Comparison of ENCODE assay signal across 9 cellular contexts in genomic region chr20:57680131-57680716, GRCh38. TPM values are rescaled to one million over a fixed set of nuclear protein-coding genes. Genes with fewer than 3 reads are reported as not detected.
DNase-seq lines count a peak whose midpoint lies in the region; ATAC-seq and TF ChIP-seq lines count a peak whose summit lies in the region.
"Had no signal": no experiment of that assay in that cellular context is flagged by ENCODE, and none has a peak within 500 bp of the region (broad histone marks: within the 10 kb centered on the region; RNA-seq: fewer than 3 reads in every experiment).

No MANE protein-coding gene starts in this region.

- peaks cover 38% of the 10 kb centered on the region for H3K4me1 ChIP-seq in OCI-LY1 (ENCODE audit: insufficient read depth, low read length, severe bottlenecking)
- H3K4me1 ChIP-seq in SK-N-SH (ENCODE audit: control insufficient read depth in 1 of 2, insufficient read depth in 2 of 2, low read depth in 1 of 2, low read length in 1 of 2) = peaks cover 7 to 98% of the 10 kb centered on the region in 2 experiments; a peak in 2 of 4 replicates

- H3K9ac ChIP-seq in OCI-LY1 (ENCODE audit: low read length) = no peak overlapping the region
- no peak overlapping the region for H3K9ac ChIP-seq in SK-N-SH

- peak; percentile 44 for ATAC-seq in HG02870 (IDR thresholded peaks at IDR 0.05; ENCODE audit: unreplicated experiment)
- ATAC-seq in stimulated activated naive B cell treated with anti-CD40 and anti-IgM and Interleukin-4, amounts not matched to agents 10 μg/mL and 1 μg/mL and 100 μg/mL, for 72 hours (replicated peaks) = peak; percentile 71 to 76

- no peaks in the 10 kb centered on the region for H3K79me2 ChIP-seq in OCI-LY1 (ENCODE audit: insufficient read depth, low read length)
- H3K79me2 ChIP-seq in SK-N-SH (ENCODE audit: insufficient read depth) = peaks cover 100% of the 10 kb centered on the region

- peaks cover 7% of the 10 kb centered on the region; the same call in 1 of the 2 replicates for H3K27me3 ChIP-seq in OCI-LY1 (ENCODE audit: insufficient read depth, low read length)
- no peaks in the 10 kb centered on the region for H3K27me3 ChIP-seq in SK-N-SH (ENCODE audit: insufficient read depth)

- H3K4me3 ChIP-seq in OCI-LY1 (ENCODE audit: low read depth, low read length, poor library complexity, severe bottlenecking) (no peak overlapping the region), SK-N-SH (ENCODE audit: low read depth in 2 of 2, low read length in 1 of 2) (no peak overlapping the region)

- H3K4me2 ChIP-seq in OCI-LY1 (ENCODE audit: low read length) (no peak overlapping the region), SK-N-SH (no peak overlapping the region)

- no peaks in the 10 kb centered on the region for H4K20me1 ChIP-seq in OCI-LY1 (ENCODE audit: insufficient read depth, low read length)
- peaks cover 99% of the 10 kb centered on the region for H4K20me1 ChIP-seq in SK-N-SH (ENCODE audit: insufficient read depth)

- no peak for TF ChIP-seq RAD21 in SK-N-SH (IDR thresholded peaks at IDR 0.05; ENCODE audit: low read length)

- H3K36me3 ChIP-seq in OCI-LY1 (ENCODE audit: insufficient read depth, low read length) (no peaks in the 10 kb centered on the region), SK-N-SH (replicated peaks in 1 of 2; ENCODE audit: control insufficient read depth in 1 of 2, insufficient read depth in 2 of 2, low read length in 1 of 2) (peaks cover 0 to 2% of the 10 kb centered on the region in 2 experiments)

- H3K27me3 Mint-ChIP-seq in stimulated activated naive B cell treated with anti-CD40 and anti-IgM and Interleukin-4, amounts not matched to agents 10 μg/mL and 1 μg/mL and 100 μg/mL, for 72 hours = no peaks in the 10 kb centered on the region

- H2AFZ ChIP-seq in OCI-LY1 (ENCODE audit: low read length) (no peak overlapping the region), SK-N-SH (ENCODE audit: low read depth) (no peak overlapping the region)

- POLR2A ChIA-PET in SK-N-SH (lab: Yijun Ruan, JAX) = no interaction called here

- no peaks in the 10 kb centered on the region for H3K9me3 ChIP-seq in OCI-LY1 (ENCODE audit: low read length)
- no peaks in the 10 kb centered on the region for H3K9me3 ChIP-seq in SK-N-SH

- H3K27ac ChIP-seq in OCI-LY1 (ENCODE audit: low read depth, low read length, poor library complexity, severe bottlenecking) (peak overlapping the region; percentile 69), SK-N-SH (ENCODE audit: low read depth in 2 of 2, low read length in 1 of 2) (peak overlapping the region in 1 of 2 experiments; percentile 94; a peak in 2 of 4 replicates)

- peak overlapping the region; percentile 79 to 84 for H3K4me3 Mint-ChIP-seq in stimulated activated naive B cell treated with anti-CD40 and anti-IgM and Interleukin-4, amounts not matched to agents 10 μg/mL and 1 μg/mL and 100 μg/mL, for 72 hours

- peaks cover 2 to 13% of the 10 kb centered on the region in 2 donors for H3K36me3 Mint-ChIP-seq in stimulated activated naive B cell treated with anti-CD40 and anti-IgM and Interleukin-4, amounts not matched to agents 10 μg/mL and 1 μg/mL and 100 μg/mL, for 72 hours

- peak overlapping the region; percentile 98 for H3K27ac Mint-ChIP-seq in stimulated activated naive B cell treated with anti-CD40 and anti-IgM and Interleukin-4, amounts not matched to agents 10 μg/mL and 1 μg/mL and 100 μg/mL, for 72 hours

- H3K4me1 Mint-ChIP-seq in stimulated activated naive B cell treated with anti-CD40 and anti-IgM and Interleukin-4, amounts not matched to agents 10 μg/mL and 1 μg/mL and 100 μg/mL, for 72 hours = peaks cover 88 to 100% of the 10 kb centered on the region in 2 donors

- TF ChIP-seq CTCF in OCI-LY1 (IDR thresholded peaks at IDR 0.05; ENCODE audit: low read length) = no peak
- TF ChIP-seq CTCF in SK-N-SH (IDR thresholded peaks at IDR 0.05) = no peak

- 83% methylated on average over 8 of the region's 12 CpGs for WGBS in SK-N-SH (ENCODE audit: low lambda C conversion rate)

- H3F3A ChIP-seq in OCI-LY1 (ENCODE audit: insufficient read depth, low read length) (no peaks in the 10 kb centered on the region), SK-N-SH (replicated peaks; ENCODE audit: insufficient read depth) (no peaks in the 10 kb centered on the region)

- DNase-seq in NCI-H2029 (lab: John Stamatoyannopoulos, UW) (peak; percentile 39), NCI-H2029 treated with DMSO at 0.1 percent for 48 hours (lab: John Stamatoyannopoulos, UW) (no peak), SK-N-SH (no peak), epidermal melanocyte (ENCODE audit: insufficient read length, low spot score) (no peak)
- peak; percentile 90 for DNase-seq in stimulated activated naive B cell treated with anti-CD40 and anti-IgM and Interleukin-4, amounts not matched to agents 10 μg/mL and 1 μg/mL and 100 μg/mL, for 72 hours
- DNase-seq in central memory CD4-positive, alpha-beta T cell = no peak
- DNase-seq: ACHN had no signal

- no peak for TF ChIP-seq EP300 in SK-N-SH (IDR thresholded peaks at IDR 0.05; ENCODE audit: borderline replicate concordance in 1 of 2, low read depth in 1 of 2, low read length in 1 of 2)

- H3K9me3 Mint-ChIP-seq in stimulated activated naive B cell treated with anti-CD40 and anti-IgM and Interleukin-4, amounts not matched to agents 10 μg/mL and 1 μg/mL and 100 μg/mL, for 72 hours = no peaks in the 10 kb centered on the region

- H3K9me2 ChIP-seq in OCI-LY1 (ENCODE audit: low read depth, low read length) (no peaks in the 10 kb centered on the region), SK-N-SH (no peaks in the 10 kb centered on the region)

- CTCF ChIA-PET in SK-N-SH (lab: Yijun Ruan, JAX) = interaction anchor here (0.8 to 1.9 kb wide), 5 partner anchors 26 to 500 kb away, joined by 3 to 5 read pairs (median 3); no protein-coding TSS in a partner anchor

TF ChIP-seq in SK-N-SH, 30 proteins besides CTCF, POLR2A, EP300 and RAD21:
- TF ChIP-seq NRF1 (IDR thresholded peaks at IDR 0.05; ENCODE audit: low read depth, low read length) (no peak), POLR2AphosphoS5 (IDR thresholded peaks at IDR 0.05; ENCODE audit: low read depth, low read length) (no peak), SIN3A (IDR thresholded peaks at IDR 0.05; ENCODE audit: borderline replicate concordance, low read depth, low read length) (no peak), RFX5 (IDR thresholded peaks at IDR 0.05; ENCODE audit: low read length) (no peak), IRF3 (IDR thresholded peaks at IDR 0.05; ENCODE audit: low read depth, low read length) (no peak), JUND (IDR thresholded peaks at IDR 0.05) (no peak), FOXJ3 (CRISPR knock-in tag; IDR thresholded peaks at IDR 0.05) (no peak), MAX (IDR thresholded peaks at IDR 0.05; ENCODE audit: low read depth) (no peak), PBX3 (IDR thresholded peaks at IDR 0.05) (no peak), TAF1 (IDR thresholded peaks at IDR 0.05; ENCODE audit: borderline replicate concordance, low read depth, low read length) (no peak)

RNA-seq across cellular contexts. Expression of gene PMEPA1, which starts 29.6 kb away (rescaled TPM):
- 5.9 and 7.1 TPM in 2 replicates for polyA plus RNA-seq in SK-N-SH (2012; rRNA removed)
- 6.1 and 6.8 TPM in 2 replicates for polyA plus RNA-seq in SK-N-SH (2012; cell fraction: cytosol; rRNA removed)
- 7.9 and 8.1 TPM in 2 replicates for polyA plus RNA-seq in SK-N-SH (2012; cell fraction: nucleus; rRNA removed)

RNA-seq across cellular contexts. Expression of gene ZBP1, which starts 60.0 kb away (rescaled TPM):
- not detected in 2 replicates for polyA plus RNA-seq in SK-N-SH (2012; rRNA removed)
- not detected in 2 replicates for polyA plus RNA-seq in SK-N-SH (2012; cell fraction: cytosol; rRNA removed)
- not detected in 2 replicates for polyA plus RNA-seq in SK-N-SH (2012; cell fraction: nucleus; rRNA removed)

Comparison
In these comparisons a context has a peak if more than half of its experiments do, and no peak if none do; other contexts are left out.
1. DNase-seq: peak in NCI-H2029 (single experiment) and stimulated activated naive B cell treated with anti-CD40 and anti-IgM and Interleukin-4, amounts not matched to agents 10 μg/mL and 1 μg/mL and 100 μg/mL, for 72 hours (single experiment); none in NCI-H2029 treated with DMSO at 0.1 percent for 48 hours (single experiment), SK-N-SH (single experiment), central memory CD4-positive, alpha-beta T cell (single experiment) and epidermal melanocyte (single experiment).